ENCODE assay signal across 1 cellular context in genomic region chr22:21665047-21665851, GRCh38.
TF ChIP-seq lines count a peak whose summit lies in the region.

No MANE protein-coding gene starts in this region.

TF ChIP-seq in K562, 482 proteins besides CTCF, POLR2A, EP300 and RAD21:
- TF ChIP-seq ZNF140 (CRISPR knock-in tag; IDR thresholded peaks at IDR 0.05) = no peak
- TF ChIP-seq SPI1 (IDR thresholded peaks at IDR 0.05; ENCODE audit: borderline replicate concordance, low read depth, low read length) = 0 out of 2 replicates have a peak, but pooled peaks have one; percentile 16
- TF ChIP-seq E2F6 (IDR thresholded peaks at IDR 0.05; ENCODE audit: borderline replicate concordance in 1 of 2, extremely low read depth in 1 of 2, insufficient read depth in 1 of 2, insufficient read length in 1 of 2, low read depth in 1 of 2, low read length in 1 of 2, poor library complexity in 1 of 2, severe bottlenecking in 1 of 2) = peak in 1 of 2 experiments; percentile 94
- peak in 1 of 2 experiments; percentile 11; a peak in 1 of 4 replicates for TF ChIP-seq TBL1XR1 (IDR thresholded peaks at IDR 0.05; ENCODE audit: low read length in 2 of 2)
- peak; percentile 92 for TF ChIP-seq HMGXB4 (CRISPR knock-in tag; IDR thresholded peaks at IDR 0.05)
- TF ChIP-seq POLR2B (IDR thresholded peaks at IDR 0.05; ENCODE audit: low read depth, partially characterized antibody) = no peak
- no peak for TF ChIP-seq ZNF512 (tag; IDR thresholded peaks at IDR 0.05)
- 0 out of 2 replicates have a peak, but pooled peaks have one; percentile 12 for TF ChIP-seq GTF2A2 (tag; IDR thresholded peaks at IDR 0.05)
- TF ChIP-seq RREB1 (CRISPR knock-in tag; IDR thresholded peaks at IDR 0.05) = no peak
- TF ChIP-seq MLX (CRISPR knock-in tag; conservative IDR thresholded peaks at IDR 0.05) = peak in 1 of 2 experiments; percentile 30; a peak in 2 of 4 replicates
- TF ChIP-seq ZFPM2 (CRISPR knock-in tag; IDR thresholded peaks at IDR 0.05) = no peak
- TF ChIP-seq SMAD2 (IDR thresholded peaks at IDR 0.05; ENCODE audit: low read depth, low read length) = 0 out of 2 replicates have a peak, but pooled peaks have one; percentile 76
- TF ChIP-seq ZNF175 (CRISPR knock-in tag; IDR thresholded peaks at IDR 0.05; ENCODE audit: low read depth) = no peak
- TF ChIP-seq SNRNP70 (optimal IDR thresholded peaks at IDR 0.05; ENCODE audit: low read depth, low read length) = no peak
- 0 out of 4 replicates have a peak, but pooled peaks of 1 of the 2 experiments have one; percentile 3 for TF ChIP-seq RCOR1 (IDR thresholded peaks at IDR 0.05; ENCODE audit: borderline replicate concordance in 1 of 2, low read depth in 2 of 2, low read length in 2 of 2)
- TF ChIP-seq HNRNPLL (IDR thresholded peaks at IDR 0.05; ENCODE audit: low read depth, low read length, poor library complexity, severe bottlenecking) = no peak
TF ChIP-seq in K562: peak in this region for 8.
